ENCODE assay signal across 34 cellular contexts in the genomic region with DNA sequence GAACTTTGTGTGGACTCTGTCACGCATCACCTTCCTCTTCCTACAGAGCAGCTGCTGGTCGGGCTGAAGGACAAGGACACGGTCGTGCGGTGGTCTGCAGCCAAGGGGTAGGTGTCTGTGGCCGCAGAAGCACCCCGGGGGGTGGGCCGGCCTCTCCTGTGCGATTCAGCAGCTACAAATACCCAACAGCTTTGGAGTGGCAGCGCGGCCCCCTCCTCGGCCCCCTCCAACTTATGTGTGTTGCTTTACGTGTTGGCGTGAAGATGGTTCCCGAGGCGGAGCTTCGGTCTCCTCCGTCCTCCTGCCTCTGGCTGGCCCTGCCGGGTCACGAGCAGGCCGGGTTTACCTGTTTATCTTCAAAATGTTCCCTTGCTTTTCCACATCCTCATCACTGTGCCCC. TPM values are rescaled to one million over a fixed set of nuclear protein-coding genes. Genes with fewer than 3 reads are reported as not detected.
"Had no signal": no experiment of that assay in that cellular context is flagged by ENCODE, and none has a peak within 500 bp of the region (broad histone marks: within the 10 kb centered on the region; RNA-seq: fewer than 3 reads in every experiment).

No MANE protein-coding gene starts in this region.

- H3K27ac ChIP-seq: adrenal gland, body of pancreas, colonic mucosa, suprapubic skin, tibial artery had no signal

- DNase-seq: activated B cell treated with CpG ODN at 0.5 μM for 24 hours; activated CD4-positive, alpha-beta T cell treated with anti-CD3 and anti-CD28 coated beads, Interleukin-2, amount 50 U/mL, for 1 hour; activated CD8-positive, alpha-beta memory T cell treated with anti-CD3 and anti-CD28 coated beads, Interleukin-2, amount 10 ng/mL, durations not matched to agents 7 days and 5 days; activated CD8-positive, alpha-beta T cell treated with anti-CD3 and anti-CD28 coated beads, Interleukin-2, amount 10 ng/mL, durations not matched to agents 7 days and 5 days; activated naive CD4-positive, alpha-beta T cell; activated naive CD8-positive, alpha-beta T cell treated with anti-CD3 and anti-CD28 coated beads for 36 hours; activated T-cell treated with anti-CD3 and anti-CD28 coated beads, Interleukin-2, amount 50 U/mL, for 48 hours; adrenal gland; aorta; body of pancreas; cerebellar nuclear complex; colonic mucosa; effector CD8-positive, alpha-beta T cell; erythroblast; gastrocnemius medialis; glutamatergic neuron; hippocampal formation; mesendoderm; natural killer cell; sigmoid colon; SK-N-SH; small intestine; stimulated activated CD4-positive, alpha-beta T cell treated with anti-CD3 and anti-CD28 coated beads, Interleukin-1b, Interleukin-23, amount 100 ng/mL, for 48 hours; stimulated activated naive CD4-positive, alpha-beta T cell; SW 1271; tibial artery had no signal

- H3K9ac ChIP-seq: SK-N-SH had no signal

- H3K4me1 ChIP-seq: adrenal gland, body of pancreas, colonic mucosa had no signal

- H3K27me3 ChIP-seq: adrenal gland, body of pancreas, colonic mucosa, gastrocnemius medialis, sigmoid colon, suprapubic skin, tibial artery had no signal

- H3K36me3 ChIP-seq: colonic mucosa had no signal

- H3K4me3 ChIP-seq: adrenal gland, body of pancreas, colonic mucosa, gastrocnemius medialis, lung, sigmoid colon, suprapubic skin, tibial artery had no signal

- H3K4me2 ChIP-seq: SK-N-SH had no signal

- ATAC-seq: activated CD8-positive, alpha-beta memory T cell treated with anti-CD3 and anti-CD28 coated beads, Interleukin-2, amount 10 ng/mL, durations not matched to agents 7 days and 5 days; activated CD8-positive, alpha-beta T cell treated with anti-CD3 and anti-CD28 coated beads, Interleukin-2, amount 10 ng/mL, durations not matched to agents 7 days and 5 days; body of pancreas; gastrocnemius medialis; left lobe of liver; natural killer cell had no signal

- H3K9me3 ChIP-seq: adrenal gland, body of pancreas, colonic mucosa, gastrocnemius medialis, sigmoid colon, SK-N-SH, suprapubic skin, tibial artery had no signal

RNA-seq across cellular contexts. Expression of a gene that starts 32.3 kb away (rescaled TPM):
- total RNA-seq: activated B cell treated with CpG ODN at 0.5 μM for 24 hours; activated CD8-positive, alpha-beta memory T cell treated with anti-CD3 and anti-CD28 coated beads, Interleukin-2, amount 10 ng/mL, durations not matched to agents 7 days and 5 days; activated CD8-positive, alpha-beta T cell treated with anti-CD3 and anti-CD28 coated beads, Interleukin-2, amount 10 ng/mL, durations not matched to agents 7 days and 5 days; activated naive CD8-positive, alpha-beta T cell treated with anti-CD3 and anti-CD28 coated beads for 36 hours; body of pancreas; colonic mucosa; mononuclear cell; natural killer cell; osteocyte; posterior vena cava; renal cortical epithelial cell; sigmoid colon; T-helper 2 cell treated with Interferon-gamma antibody and Interleukin-4, amounts not matched to agents 100 ng/mL and 5 ng/mL, for 36 hours had no signal
- polyA plus RNA-seq: SK-N-SH had no signal
